ENCODE assay signal across 1 cellular context in genomic region chr5:138177936-138178515, GRCh38.
TF ChIP-seq lines count a peak whose summit lies in the region.

No MANE protein-coding gene starts in this region.

TF ChIP-seq in H1, 55 proteins besides CTCF, POLR2A, EP300 and RAD21:
- no peak for TF ChIP-seq RNF2 (IDR thresholded peaks at IDR 0.05; ENCODE audit: borderline replicate concordance, low read depth, low read length, missing control alignments, poor library complexity, severe bottlenecking)
- TF ChIP-seq SIN3A (conservative IDR thresholded peaks at IDR 0.05 in 1 of 2, IDR thresholded peaks at IDR 0.05 in 1 of 2; ENCODE audit: low read depth in 1 of 2, low read length in 2 of 2) = peak; percentile 79 to 88; a peak in 2 of 4 replicates
- TF ChIP-seq SAP30 (IDR thresholded peaks at IDR 0.05; ENCODE audit: insufficient read depth, insufficient replicate concordance, low read length) = no peak
- TF ChIP-seq RBBP5 (IDR thresholded peaks at IDR 0.05; ENCODE audit: borderline replicate concordance, low read depth, low read length) = no peak
- no peak for TF ChIP-seq BCL11A (IDR thresholded peaks at IDR 0.05; ENCODE audit: low read depth in 2 of 2, low read length in 2 of 2)
- TF ChIP-seq SP2 (IDR thresholded peaks at IDR 0.05; ENCODE audit: low read length) = no peak
- no peak for TF ChIP-seq CHD7 (IDR thresholded peaks at IDR 0.05; ENCODE audit: insufficient replicate concordance, low read length)
- peak in 1 of 2 experiments; percentile 71; a peak in 2 of 4 replicates for TF ChIP-seq HDAC2 (IDR thresholded peaks at IDR 0.05; ENCODE audit: borderline replicate concordance in 1 of 2, low read depth in 2 of 2, low read length in 2 of 2)
- no peak for TF ChIP-seq KDM1A (IDR thresholded peaks at IDR 0.05; ENCODE audit: borderline replicate concordance, low read length)
- TF ChIP-seq JUN (IDR thresholded peaks at IDR 0.05; ENCODE audit: low read depth, low read length) = no peak
- TF ChIP-seq PHF8 (conservative IDR thresholded peaks at IDR 0.05; ENCODE audit: low read depth, low read length) = 0 out of 2 replicates have a peak, but pooled peaks have one; percentile 88
- no peak for TF ChIP-seq CHD1 (IDR thresholded peaks at IDR 0.05; ENCODE audit: low read depth, low read length)
- TF ChIP-seq CBX8 (IDR thresholded peaks at IDR 0.05; ENCODE audit: borderline replicate concordance, low read depth, low read length) = no peak
- peak; percentile 48 for TF ChIP-seq KDM4A (IDR thresholded peaks at IDR 0.05; ENCODE audit: low read depth, low read length, severe bottlenecking)
- TF ChIP-seq E2F6 (IDR thresholded peaks at IDR 0.05) = no peak
- TF ChIP-seq CEBPB (IDR thresholded peaks at IDR 0.05; ENCODE audit: low read depth, low read length) = no peak
- TF ChIP-seq SP4 (IDR thresholded peaks at IDR 0.05; ENCODE audit: low read length) = no peak
- no peak for TF ChIP-seq FOSL1 (IDR thresholded peaks at IDR 0.05; ENCODE audit: insufficient read depth, low read depth, low read length)
- TF ChIP-seq ZNF274 (IDR thresholded peaks at IDR 0.05; ENCODE audit: borderline replicate concordance, extremely low read depth, low read length) = no peak
- no peak for TF ChIP-seq YY1 (IDR thresholded peaks at IDR 0.05; ENCODE audit: low read depth, low read length)
- no peak for TF ChIP-seq POU5F1 (IDR thresholded peaks at IDR 0.05; ENCODE audit: low read depth, low read length)
- TF ChIP-seq SIX5 (IDR thresholded peaks at IDR 0.05; ENCODE audit: low read depth, low read length) = no peak
- TF ChIP-seq TCF12 (IDR thresholded peaks at IDR 0.05; ENCODE audit: low read depth, low read length) = no peak
- no peak for TF ChIP-seq SP1 (IDR thresholded peaks at IDR 0.05; ENCODE audit: low read depth, low read length)
- TF ChIP-seq RXRA (IDR thresholded peaks at IDR 0.05; ENCODE audit: insufficient read depth, low read depth, low read length) = no peak
- TF ChIP-seq, protein P1, sequence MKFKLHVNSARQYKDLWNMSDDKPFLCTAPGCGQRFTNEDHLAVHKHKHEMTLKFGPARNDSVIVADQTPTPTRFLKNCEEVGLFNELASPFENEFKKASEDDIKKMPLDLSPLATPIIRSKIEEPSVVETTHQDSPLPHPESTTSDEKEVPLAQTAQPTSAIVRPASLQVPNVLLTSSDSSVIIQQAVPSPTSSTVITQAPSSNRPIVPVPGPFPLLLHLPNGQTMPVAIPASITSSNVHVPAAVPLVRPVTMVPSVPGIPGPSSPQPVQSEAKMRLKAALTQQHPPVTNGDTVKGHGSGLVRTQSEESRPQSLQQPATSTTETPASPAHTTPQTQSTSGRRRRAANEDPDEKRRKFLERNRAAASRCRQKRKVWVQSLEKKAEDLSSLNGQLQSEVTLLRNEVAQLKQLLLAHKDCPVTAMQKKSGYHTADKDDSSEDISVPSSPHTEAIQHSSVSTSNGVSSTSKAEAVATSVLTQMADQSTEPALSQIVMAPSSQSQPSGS (IDR thresholded peaks at IDR 0.05; ENCODE audit: low read length) = no peak
- no peak for TF ChIP-seq EGR1 (IDR thresholded peaks at IDR 0.05; ENCODE audit: borderline replicate concordance, low read depth, low read length)
- no peak for TF ChIP-seq TAF1 (IDR thresholded peaks at IDR 0.05; ENCODE audit: low read depth, low read length)
- no peak for TF ChIP-seq SRF (IDR thresholded peaks at IDR 0.05; ENCODE audit: low read depth, low read length)
